Comparison of ENCODE assay signal across 37 cellular contexts in the genomic region with DNA sequence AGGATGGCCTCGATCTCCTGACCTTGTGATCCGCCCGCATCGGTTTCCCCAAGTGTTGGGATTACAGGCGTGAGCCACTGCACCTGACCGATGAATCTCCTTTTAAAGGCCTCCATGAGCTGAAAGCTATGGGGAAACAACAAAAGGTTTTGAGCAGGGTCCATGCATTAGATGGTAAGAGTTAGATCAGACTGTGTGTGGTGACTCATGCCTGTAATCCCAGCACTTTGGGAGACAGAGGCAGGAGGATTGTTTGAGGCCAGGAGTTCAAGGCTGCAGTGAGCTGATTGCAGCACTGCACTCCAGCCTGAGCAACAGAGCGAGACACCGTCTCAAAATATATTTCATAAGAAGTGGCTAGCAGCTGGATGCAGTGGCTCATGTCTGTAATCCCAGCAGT. TPM values are rescaled to one million over a fixed set of nuclear protein-coding genes. Genes with fewer than 3 reads are reported as not detected.
DNase-seq lines count a peak whose midpoint lies in the region; ATAC-seq, FAIRE-seq and TF ChIP-seq lines count a peak whose summit lies in the region.
"Had no signal": no experiment of that assay in that cellular context is flagged by ENCODE, and none has a peak within 500 bp of the region (broad histone marks: within the 10 kb centered on the region; RNA-seq: fewer than 3 reads in every experiment).

No MANE protein-coding gene starts in this region.

- no peak overlapping the region for H3K4me3 Mint-ChIP-seq in GM23338
- H3K4me3 Mint-ChIP-seq: B cell; CD14-positive monocyte; CD4-positive, alpha-beta memory T cell; CD4-positive, alpha-beta T cell; CD4-positive, CD25-positive, alpha-beta regulatory T cell; CD8-positive, alpha-beta memory T cell; CD8-positive, alpha-beta T cell had no signal

- H3K9me3 ChIP-seq in HepG2 (ENCODE audit: low read length) (no peaks in the 10 kb centered on the region), right lobe of liver (no peaks in the 10 kb centered on the region), K562 (replicated peaks; ENCODE audit: control insufficient read depth, insufficient read depth, low read depth, low read length) (no peaks in the 10 kb centered on the region), esophagus muscularis mucosa (no peaks in the 10 kb centered on the region), mammary epithelial cell (replicated peaks; ENCODE audit: insufficient read depth, low read length) (no peaks in the 10 kb centered on the region)
- H3K9me3 ChIP-seq: A549; BE2C; BLaER1; BLaER1 treated with 17β-estradiol and CSF1 and Interleukin-3, amounts not matched to agents 10 nM and 100 nM; Caco-2 had no signal

- BruUV-seq in HepG2 (replicated peaks; lab: Mats Ljungman, UMichigan) (no TSS peak), K562 (replicated peaks; lab: Mats Ljungman, UMichigan) (no TSS peak), mammary epithelial cell (replicated peaks; lab: Mats Ljungman, UMichigan) (no TSS peak)

- no peak for ATAC-seq in HepG2
- no peak for ATAC-seq in right lobe of liver
- no peak for ATAC-seq in GM23338
- no peak for ATAC-seq in K562
- ATAC-seq in GM18907 (IDR thresholded peaks at IDR 0.05; ENCODE audit: unreplicated experiment), result no peak
- ATAC-seq: A549; CD8-positive, alpha-beta T cell had no signal

- TF ChIP-seq CTCF in HepG2 (CRISPR knock-in tag; IDR thresholded peaks at IDR 0.05) (no peak), right lobe of liver (IDR thresholded peaks at IDR 0.05) (no peak), GM23338 (conservative IDR thresholded peaks at IDR 0.05; ENCODE audit: low read depth in 2 of 2) (no peak), K562 (IDR thresholded peaks at IDR 0.05 in 2 of 3, conservative IDR thresholded peaks at IDR 0.05 in 1 of 3; ENCODE audit: insufficient read depth in 2 of 3, low read depth in 1 of 3, low read length in 3 of 3) (no peak), esophagus muscularis mucosa (IDR thresholded peaks at IDR 0.05) (no peak), mammary epithelial cell (conservative IDR thresholded peaks at IDR 0.05 in 1 of 2, IDR thresholded peaks at IDR 0.05 in 1 of 2; ENCODE audit: extremely low read depth in 1 of 2, insufficient read depth in 1 of 2, low read depth in 1 of 2, low read length in 2 of 2) (no peak)

- H3K27me3 ChIP-seq in HepG2 (ENCODE audit: control insufficient read depth in 1 of 2, insufficient read depth in 2 of 2, low read length in 2 of 2) (peaks cover 2 to 16% of the 10 kb centered on the region in 2 experiments; a peak in 3 of 5 replicates), right lobe of liver (no peaks in the 10 kb centered on the region), GM23338 (ENCODE audit: insufficient read depth) (no peaks in the 10 kb centered on the region), K562 (ENCODE audit: control insufficient read depth in 2 of 2, insufficient read depth in 2 of 2, low read length in 2 of 2) (peaks cover 3 to 22% of the 10 kb centered on the region in 2 experiments; a peak in 4 of 5 replicates), esophagus muscularis mucosa (no peaks in the 10 kb centered on the region), mammary epithelial cell (ENCODE audit: insufficient read depth, low read length) (no peaks in the 10 kb centered on the region)
- H3K27me3 ChIP-seq: BE2C; BLaER1; BLaER1 treated with 17β-estradiol and CSF1 and Interleukin-3, amounts not matched to agents 10 nM and 100 nM had no signal

- H3K36me3 ChIP-seq in HepG2 (replicated peaks in 1 of 2; ENCODE audit: control insufficient read depth in 1 of 2, insufficient read depth in 2 of 2, low read length in 2 of 2) (no peaks in the 10 kb centered on the region), right lobe of liver (no peaks in the 10 kb centered on the region), GM23338 (ENCODE audit: insufficient read depth) (no peaks in the 10 kb centered on the region), K562 (ENCODE audit: control insufficient read depth, insufficient read depth, low read length) (no peaks in the 10 kb centered on the region), esophagus muscularis mucosa (no peaks in the 10 kb centered on the region), mammary epithelial cell (ENCODE audit: insufficient read depth, low read length) (no peaks in the 10 kb centered on the region)
- H3K36me3 ChIP-seq: BE2C; BLaER1; BLaER1 treated with 17β-estradiol and CSF1 and Interleukin-3, amounts not matched to agents 10 nM and 100 nM had no signal

- POLR2A ChIA-PET in HepG2 (lab: Yijun Ruan, JAX) (no interaction called here), K562 (lab: Yijun Ruan, JAX) (interaction anchor here (0.6 to 1.3 kb wide), 3 partner anchors 9 to 158 kb away, joined by 3 to 5 read pairs (median 4); partner anchors contain the start of gene BCLAF1)

- no peaks in the 10 kb centered on the region for H3K79me2 ChIP-seq in HepG2 (ENCODE audit: insufficient read depth, low read length)
- no peaks in the 10 kb centered on the region for H3K79me2 ChIP-seq in GM23338 (replicated peaks; ENCODE audit: insufficient read depth)
- no peaks in the 10 kb centered on the region for H3K79me2 ChIP-seq in K562 (ENCODE audit: control insufficient read depth, insufficient read depth, low read length)
- no peaks in the 10 kb centered on the region for H3K79me2 ChIP-seq in mammary epithelial cell (ENCODE audit: insufficient read depth, low read length)

- H3K9me3 Mint-ChIP-seq in GM23338, result no peaks in the 10 kb centered on the region
- H3K9me3 Mint-ChIP-seq: CD4-positive, alpha-beta memory T cell; CD4-positive, alpha-beta T cell; CD8-positive, alpha-beta memory T cell; CD8-positive, alpha-beta T cell had no signal

- peaks cover 9% of the 10 kb centered on the region for H3K4me1 Mint-ChIP-seq in GM23338
- H3K4me1 Mint-ChIP-seq: B cell; CD14-positive monocyte; CD4-positive, alpha-beta memory T cell; CD4-positive, CD25-positive, alpha-beta regulatory T cell; CD8-positive, alpha-beta memory T cell had no signal

- in situ Hi-C loops in HepG2 (cut with HindIII; ENCODE audit: extremely low pct_ligation_motif_present, low pct_unique_long_range_greater_than_20kb), result no loop called here
- in situ Hi-C loops in K562 (cut with MboI), result loop anchor here (25.0 kb wide), 1 partner anchor 207 kb away; no protein-coding TSS in a partner anchor
- in situ Hi-C loops in mammary epithelial cell (cut with MboI; ENCODE audit: low sequenced_read_pairs in 2 of 2), result no loop called here

- H3F3A ChIP-seq in GM23338 (replicated peaks; ENCODE audit: low read depth), result no peaks in the 10 kb centered on the region

- no peaks in the 10 kb centered on the region for H3K9me2 ChIP-seq in GM23338 (ENCODE audit: insufficient read depth)

- FAIRE-seq in HepG2 (lab: Jason Lieb, UNC) (no peak), K562 (lab: Jason Lieb, UNC) (peak; percentile 44)
- FAIRE-seq: A204.1, A549, D721Med had no signal

- H2AFZ ChIP-seq in HepG2 (ENCODE audit: low read length) (no peak overlapping the region), GM23338 (peak overlapping the region; percentile 47; the same call in 1 of the 2 replicates), K562 (ENCODE audit: low read depth, low read length) (no peak overlapping the region), mammary epithelial cell (ENCODE audit: low read depth, low read length) (no peak overlapping the region)

- H4K20me1 ChIP-seq in HepG2 (ENCODE audit: insufficient read depth, low read length) (no peaks in the 10 kb centered on the region), GM23338 (replicated peaks; ENCODE audit: insufficient read depth) (no peaks in the 10 kb centered on the region), K562 (replicated peaks; ENCODE audit: control insufficient read depth, insufficient read depth, low read length) (no peaks in the 10 kb centered on the region), mammary epithelial cell (ENCODE audit: insufficient read depth, low read length) (no peaks in the 10 kb centered on the region)
- H4K20me1 ChIP-seq: BLaER1; BLaER1 treated with 17β-estradiol and CSF1 and Interleukin-3, amounts not matched to agents 10 nM and 100 nM had no signal

- dilution Hi-C loops in mammary epithelial cell (cut with HindIII; ENCODE audit: low sequenced_read_pairs), result loop anchor here (5.0 kb wide), 1 partner anchor 48 kb away; no protein-coding TSS in a partner anchor

- H3K4me3 ChIP-seq in HepG2 (replicated peaks in 1 of 3; ENCODE audit: insufficient read depth in 1 of 3, low read depth in 2 of 3, low read length in 3 of 3) (no peak overlapping the region), right lobe of liver (no peak overlapping the region), GM23338 (no peak overlapping the region), K562 (no peak overlapping the region), esophagus muscularis mucosa (no peak overlapping the region), mammary epithelial cell (replicated peaks in 1 of 3; ENCODE audit: insufficient read depth in 1 of 3, low read depth in 2 of 3, low read length in 3 of 3) (no peak overlapping the region)
- H3K4me3 ChIP-seq: A549; BLaER1; BLaER1 treated with 17β-estradiol and CSF1 and Interleukin-3, amounts not matched to agents 10 nM and 100 nM had no signal

- TF ChIP-seq RAD21 in HepG2 (CRISPR knock-in tag; IDR thresholded peaks at IDR 0.05) (no peak), K562 (CRISPR knock-in tag; conservative IDR thresholded peaks at IDR 0.05 in 1 of 2, IDR thresholded peaks at IDR 0.05 in 1 of 2) (no peak)

- H3K36me3 Mint-ChIP-seq in GM23338 (ENCODE audit: low read depth), result no peaks in the 10 kb centered on the region
- H3K36me3 Mint-ChIP-seq: CD14-positive monocyte; CD4-positive, alpha-beta memory T cell; CD4-positive, CD25-positive, alpha-beta regulatory T cell; CD8-positive, alpha-beta memory T cell; CD8-positive, alpha-beta T cell had no signal

- H3K27ac ChIP-seq in HepG2 (ENCODE audit: extremely low read length, insufficient read depth, low read length), result no peak overlapping the region
- no peak overlapping the region for H3K27ac ChIP-seq in right lobe of liver
- no peak overlapping the region for H3K27ac ChIP-seq in GM23338 (ENCODE audit: low read depth)
- H3K27ac ChIP-seq in K562 (ENCODE audit: extremely low read depth, low read depth, low read length), result no peak overlapping the region
- no peak overlapping the region for H3K27ac ChIP-seq in esophagus muscularis mucosa (replicated peaks in 1 of 4)
- H3K27ac ChIP-seq in mammary epithelial cell (ENCODE audit: insufficient read depth, low read depth, low read length), result no peak overlapping the region
- H3K27ac ChIP-seq: 22Rv1; A549; BLaER1; BLaER1 treated with 17β-estradiol and CSF1 and Interleukin-3, amounts not matched to agents 10 nM and 100 nM; C4-2B had no signal

- peaks cover 3% of the 10 kb centered on the region for H3K27me3 Mint-ChIP-seq in GM23338 (ENCODE audit: insufficient read depth, low read depth, poor library complexity)
- H3K27me3 Mint-ChIP-seq: B cell; CD4-positive, alpha-beta memory T cell; CD4-positive, alpha-beta T cell had no signal

- CTCF ChIA-PET in HepG2 (lab: Yijun Ruan, JAX; ENCODE audit: low intra/inter-chr PET ratio, low total read pairs), result no interaction called here
- CTCF ChIA-PET in K562 (lab: Yijun Ruan, JAX; ENCODE audit: low intra/inter-chr PET ratio), result no interaction called here
- CTCF ChIA-PET in mammary epithelial cell (lab: Charles Lee; ENCODE audit: low non-redundant PET), result no interaction called here

- no peak for TF ChIP-seq POLR2A in HepG2 (IDR thresholded peaks at IDR 0.05; ENCODE audit: insufficient read depth in 1 of 2, low read depth in 2 of 2, low read length in 2 of 2)
- TF ChIP-seq POLR2A in right lobe of liver (IDR thresholded peaks at IDR 0.05), result no peak
- no peak for TF ChIP-seq POLR2A in K562 (conservative IDR thresholded peaks at IDR 0.05)
- no peak for TF ChIP-seq POLR2A in esophagus muscularis mucosa (IDR thresholded peaks at IDR 0.05; ENCODE audit: low read depth)

- DNase-seq in HepG2 (ENCODE audit: low spot score) (no peak), right lobe of liver (no peak), GM23338 (ENCODE audit: low spot score) (no peak), K562 (ENCODE audit: extremely low read depth in 1 of 4, low spot score in 3 of 4) (no peak), esophagus muscularis mucosa (ENCODE audit: extremely low spot score) (peak; percentile 10), mammary epithelial cell (no peak)
- no peak for DNase-seq in stimulated activated naive CD4-positive, alpha-beta T cell treated with Interleukin-2 at 50 U/mL for 16 hours (lab: John Stamatoyannopoulos, UW)
- DNase-seq: 8988T; ACHN; AML-193; BE2C; C1 segment of cervical spinal cord; Caco-2; Calu3; CD4-positive, alpha-beta memory T cell; CD4-positive, alpha-beta T cell; CD4-positive, CD25-positive, alpha-beta regulatory T cell; CD8-positive, alpha-beta memory T cell; CD8-positive, alpha-beta T cell; COR-L47; DMS 273 treated with DMSO at 0.1 percent for 48 hours; DMS153; DMS53; DMS79; DMS79 treated with DMSO at 0.1 percent for 48 hours; DND-41; EL had no signal

- H3K9ac ChIP-seq in HepG2 (ENCODE audit: insufficient read depth, low read depth, low read length) (no peak overlapping the region), K562 (ENCODE audit: insufficient read depth in 1 of 2, low read depth in 2 of 2, low read length in 2 of 2) (no peak overlapping the region), mammary epithelial cell (ENCODE audit: insufficient read depth, low read length) (no peak overlapping the region)
- H3K9ac ChIP-seq: BLaER1; BLaER1 treated with 17β-estradiol and CSF1 and Interleukin-3, amounts not matched to agents 10 nM and 100 nM had no signal

- intact Hi-C loops in HepG2 (cut with micrococcal nuclease; ENCODE audit: unreplicated experiment) (no loop called here), right lobe of liver (cut with DNase I) (no loop called here), K562 (cut with micrococcal nuclease) (no loop called here), esophagus muscularis mucosa (cut with DNase I) (no loop called here), mammary epithelial cell (cut with micrococcal nuclease) (no loop called here)

- H3K4me2 ChIP-seq in HepG2 (ENCODE audit: low read depth, low read length) (no peak overlapping the region), GM23338 (no peak overlapping the region), K562 (ENCODE audit: insufficient read depth, low read length) (no peak overlapping the region), mammary epithelial cell (ENCODE audit: insufficient read depth, low read depth, low read length) (no peak overlapping the region)
- H3K4me2 ChIP-seq: A549; BLaER1; BLaER1 treated with 17β-estradiol and CSF1 and Interleukin-3, amounts not matched to agents 10 nM and 100 nM had no signal

- H3K9me1 ChIP-seq in K562 (ENCODE audit: control insufficient read depth, insufficient read depth, low read length), result no peaks in the 10 kb centered on the region

- no peak overlapping the region for H3K27ac Mint-ChIP-seq in GM23338
- H3K27ac Mint-ChIP-seq: B cell; CD4-positive, alpha-beta memory T cell; CD4-positive, alpha-beta T cell; CD4-positive, CD25-positive, alpha-beta regulatory T cell; CD8-positive, alpha-beta memory T cell; CD8-positive, alpha-beta T cell had no signal

- TF ChIP-seq EP300 in HepG2 (IDR thresholded peaks at IDR 0.05; ENCODE audit: low read depth in 2 of 2, low read length in 2 of 2), result no peak
- TF ChIP-seq EP300 in HepG2 (CRISPR knock-in tag; IDR thresholded peaks at IDR 0.05; ENCODE audit: borderline replicate concordance), result no peak
- no peak for TF ChIP-seq EP300 in K562 (IDR thresholded peaks at IDR 0.05; ENCODE audit: low read length)
- TF ChIP-seq EP300 in esophagus muscularis mucosa (IDR thresholded peaks at IDR 0.05), result no peak

- 66% methylated on average over 8 of the region's 8 CpGs for WGBS in HepG2 (ENCODE audit: low lambda C conversion rate)
- 81% methylated on average over 6 of the region's 8 CpGs for WGBS in right lobe of liver (ENCODE audit: insufficient coverage, low coverage, low lambda C conversion rate, missing lambda C conversion rate)
- 12% methylated on average over 8 of the region's 8 CpGs for WGBS in K562 (ENCODE audit: insufficient coverage, low coverage, missing lambda C conversion rate)
- WGBS in esophagus muscularis mucosa, result 99% methylated on average over 8 of the region's 8 CpGs
- 96% methylated on average over 8 of the region's 8 CpGs for WGBS in mammary epithelial cell (ENCODE audit: low coverage, missing lambda C conversion rate)

- peaks cover 14% of the 10 kb centered on the region; the same call in 1 of the 2 replicates for H3K4me1 ChIP-seq in HepG2 (ENCODE audit: insufficient read depth, low read length)
- H3K4me1 ChIP-seq in right lobe of liver, result no peaks in the 10 kb centered on the region
- no peaks in the 10 kb centered on the region; the same call in 1 of the 2 replicates for H3K4me1 ChIP-seq in GM23338 (ENCODE audit: insufficient read depth)
- peaks cover 7 to 15% of the 10 kb centered on the region in 2 experiments; a peak in 4 of 5 replicates for H3K4me1 ChIP-seq in K562 (replicated peaks in 1 of 2; ENCODE audit: control insufficient read depth in 2 of 2, insufficient read depth in 2 of 2, low read length in 2 of 2)
- peaks cover 0 to 4% (median 0%) of the 10 kb centered on the region in 4 donors for H3K4me1 ChIP-seq in esophagus muscularis mucosa
- H3K4me1 ChIP-seq in mammary epithelial cell (ENCODE audit: insufficient read depth, low read length), result no peaks in the 10 kb centered on the region
- H3K4me1 ChIP-seq: A549, Caco-2 had no signal

RNA-seq across cellular contexts. Expression of gene BCLAF1, which starts 41.0 kb away (rescaled TPM):
- total RNA-seq in HepG2 (2016; rRNA removed; fragmentation: Illumina TruSeq; extraction: Trizol), result 292 and 439 TPM in 2 replicates
- total RNA-seq in HepG2 (2016; cell fraction: cytosol; rRNA removed; fragmentation: Illumina TruSeq; extraction: Trizol; ENCODE audit: low read depth), result 20.2 and 21.8 TPM in 2 replicates
- total RNA-seq in HepG2 (2016; cell fraction: insoluble cytoplasmic fraction; rRNA removed; fragmentation: Illumina TruSeq; extraction: Trizol), result 277 and 462 TPM in 2 replicates
- 30.3 and 37.3 TPM in 2 replicates for total RNA-seq in HepG2 (2016; cell fraction: membrane; rRNA removed; fragmentation: Illumina TruSeq; extraction: Trizol)
- 318 and 332 TPM in 2 replicates for total RNA-seq in HepG2 (2016; cell fraction: nucleus; rRNA removed; fragmentation: Illumina TruSeq; extraction: Trizol)
- 40.4 and 55.3 TPM in 2 replicates for polyA plus RNA-seq in HepG2 (2011; rRNA removed)
- polyA plus RNA-seq in HepG2 (2011; cell fraction: cytosol; rRNA removed), result 15.1 and 21.6 TPM in 2 replicates
- 55.9 and 61.4 TPM in 2 replicates for polyA plus RNA-seq in HepG2 (2011; cell fraction: nucleus; rRNA removed)
- polyA plus RNA-seq in HepG2 (2012), result 46.3 and 82.3 TPM in 2 replicates
- 3.5 and 3.6 TPM in 2 replicates for polyA plus RNA-seq in HepG2 (2016; cell fraction: cytosol; fragmentation: Illumina TruSeq; extraction: Trizol; ENCODE audit: low read depth)
- 251 and 266 TPM in 2 replicates for polyA plus RNA-seq in HepG2 (2016; cell fraction: insoluble cytoplasmic fraction; fragmentation: Illumina TruSeq; extraction: Trizol; ENCODE audit: low read depth)
- 7.1 and 11.2 TPM in 2 replicates for polyA plus RNA-seq in HepG2 (2016; cell fraction: membrane; fragmentation: Illumina TruSeq; extraction: Trizol; ENCODE audit: low read depth)
- polyA plus RNA-seq in HepG2 (2016; cell fraction: nucleus; fragmentation: Illumina TruSeq; extraction: Trizol; ENCODE audit: insufficient read depth, low read depth), result 153 and 159 TPM in 2 replicates
- polyA minus RNA-seq in HepG2 (2011; rRNA and poly(A)+ RNA removed; ENCODE audit: low replicate concordance), result 71.2 and 104 TPM in 2 replicates
- polyA minus RNA-seq in HepG2 (2011; cell fraction: cytosol; rRNA and poly(A)+ RNA removed), result 64.1 and 70.1 TPM in 2 replicates
- 566 and 662 TPM in 2 replicates for polyA minus RNA-seq in HepG2 (2011; cell fraction: nucleus; rRNA and poly(A)+ RNA removed)
- total RNA-seq in right lobe of liver, result 10 to 100 TPM; 30.5 to 57.2 (median 40.6) TPM
- total RNA-seq in GM23338 (2014; rRNA removed; shearing (Covaris generic)), result 133 and 141 TPM in 2 replicates
- 109 and 151 TPM in 2 replicates for polyA plus RNA-seq in GM23338 (2016; fragmentation: Nextera tagmentation; extraction: Ambion mirVana)
- total RNA-seq in K562 (2011; cell fraction: chromatin; rRNA removed; ENCODE audit: low replicate concordance), result 137 and 633 TPM in 2 replicates
- total RNA-seq in K562 (2011; cell fraction: nucleolus; rRNA removed), result 47.0 and 65.4 TPM in 2 replicates
- total RNA-seq in K562 (2011; cell fraction: nucleoplasm; rRNA removed), result 148 and 223 TPM in 2 replicates
- 182 and 286 TPM in 2 replicates for total RNA-seq in K562 (2014; rRNA removed)
- 206 and 262 TPM in 2 replicates for total RNA-seq in K562 (2014; rRNA removed; fragmentation: Illumina TruSeq; extraction: Trizol)
- 253 and 263 TPM in 2 replicates for total RNA-seq in K562 (2015; rRNA removed; fragmentation: Illumina TruSeq; extraction: Trizol)
- 144 and 165 TPM in 2 replicates for total RNA-seq in K562 (2021)
- polyA plus RNA-seq in K562 (2011; rRNA removed), result 96.1 and 102 TPM in 2 replicates
- polyA plus RNA-seq in K562 (2011; cell fraction: cytosol; rRNA removed), result 23.3 and 33.3 TPM in 2 replicates
- 105 and 150 TPM in 2 replicates for polyA plus RNA-seq in K562 (2011; cell fraction: nucleus; rRNA removed)
- 53.6 and 80.8 TPM in 2 replicates for polyA plus RNA-seq in K562 (2012)
- 165 and 195 TPM in 2 replicates for polyA plus RNA-seq in K562 (2014; fragmentation: Illumina TruSeq; extraction: Trizol)
- polyA plus RNA-seq in K562 (2014; fragmentation: Nextera tagmentation; extraction: Ambion mirVana), result 10 to 100 TPM; 65.4 to 87.3 TPM
- polyA plus RNA-seq in K562 (2014; rRNA removed), result 93.8 and 116 TPM in 2 replicates
- polyA minus RNA-seq in K562 (2011; rRNA and poly(A)+ RNA removed), result 302 and 350 TPM in 2 replicates
- 82.9 and 149 TPM in 2 replicates for polyA minus RNA-seq in K562 (2011; cell fraction: cytosol; rRNA and poly(A)+ RNA removed)
- polyA minus RNA-seq in K562 (2011; cell fraction: nucleus; rRNA and poly(A)+ RNA removed), result 169 and 344 TPM in 2 replicates
- total RNA-seq in esophagus muscularis mucosa, result 10 to 100 TPM; 69.7 to 90.1 (median 75.4) TPM
- 100 to 1,000 TPM; 104 to 143 TPM for total RNA-seq in mammary epithelial cell
- polyA plus RNA-seq in mammary epithelial cell, result 38.0 TPM
- 90.0 TPM for polyA minus RNA-seq in mammary epithelial cell
